Comparison of ENCODE assay signal across 14 cellular contexts in the genomic region with DNA sequence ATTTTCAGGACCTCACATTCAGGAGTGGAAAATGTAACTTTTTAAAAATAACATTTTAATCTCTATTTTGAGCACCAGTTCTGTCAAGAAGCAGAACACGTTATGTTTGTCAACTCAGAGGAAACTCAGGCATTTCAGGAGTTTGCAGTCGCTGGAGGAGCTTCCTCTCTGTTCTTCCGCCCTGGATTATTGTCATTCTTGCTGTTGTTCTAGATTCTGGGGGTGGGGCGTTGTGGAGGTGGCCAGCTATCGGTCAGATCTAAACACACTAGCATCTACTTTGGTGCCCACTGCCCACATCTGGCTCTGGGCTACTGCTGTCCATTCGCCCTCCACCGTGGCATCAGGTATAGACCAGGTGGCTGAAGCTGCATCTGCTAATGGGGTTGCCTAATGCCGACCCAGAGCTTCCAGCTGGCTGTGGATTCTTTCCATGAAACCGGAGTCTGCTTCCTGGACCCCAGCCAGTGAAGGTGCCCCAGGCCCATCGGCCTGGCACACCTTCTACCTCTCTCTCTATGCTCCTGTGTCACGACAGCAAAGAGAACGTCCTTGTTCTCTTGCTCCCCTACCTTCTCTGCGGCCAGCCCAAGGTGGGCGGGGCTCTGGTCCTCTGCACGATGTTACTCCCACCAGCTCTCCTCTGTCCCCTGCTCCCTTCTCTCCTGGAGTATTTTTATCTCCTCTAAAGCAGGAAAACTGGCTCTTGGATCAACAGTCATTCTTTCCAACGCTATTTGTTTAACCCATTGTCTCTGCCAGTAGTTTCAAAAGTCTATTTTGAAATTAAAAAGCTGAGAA. TPM values are rescaled to one million over a fixed set of nuclear protein-coding genes. Genes with fewer than 3 reads are reported as not detected.
DNase-seq lines count a peak whose midpoint lies in the region; ATAC-seq, FAIRE-seq and TF ChIP-seq lines count a peak whose summit lies in the region.
"Had no signal": no experiment of that assay in that cellular context is flagged by ENCODE, and none has a peak within 500 bp of the region (broad histone marks: within the 10 kb centered on the region; RNA-seq: fewer than 3 reads in every experiment).

No MANE protein-coding gene starts in this region.

- dilution Hi-C loops in endothelial cell of umbilical vein (cut with MboI; ENCODE audit: extremely low pct_ligation_motif_present, low sequenced_read_pairs), result no loop called here

- H3K4me1 Mint-ChIP-seq in mesothelial cell of epicardium, result peaks cover 21% of the 10 kb centered on the region

- no peaks in the 10 kb centered on the region for H3K36me3 ChIP-seq in heart right ventricle
- H3K36me3 ChIP-seq in right atrium auricular region, result no peaks in the 10 kb centered on the region
- no peaks in the 10 kb centered on the region for H3K36me3 ChIP-seq in endothelial cell of umbilical vein (ENCODE audit: control insufficient read depth in 2 of 2, extremely low read depth in 1 of 2, insufficient read depth in 2 of 2, low read length in 2 of 2)
- no peaks in the 10 kb centered on the region for H3K36me3 ChIP-seq in upper lobe of right lung
- no peaks in the 10 kb centered on the region for H3K36me3 ChIP-seq in BE2C
- H3K36me3 ChIP-seq: MG63 had no signal

- H3K4me1 ChIP-seq in heart right ventricle, result peaks cover 0 to 17% (median 4%) of the 10 kb centered on the region in 9 donors
- no peaks in the 10 kb centered on the region for H3K4me1 ChIP-seq in right atrium auricular region
- H3K4me1 ChIP-seq in endothelial cell of umbilical vein (ENCODE audit: control insufficient read depth, extremely low read depth, insufficient read depth, low read length), result peaks cover 7% of the 10 kb centered on the region
- no peaks in the 10 kb centered on the region for H3K4me1 ChIP-seq in upper lobe of right lung
- no peaks in the 10 kb centered on the region for H3K4me1 ChIP-seq in BE2C

- no peak overlapping the region for H3K9ac ChIP-seq in endothelial cell of umbilical vein (replicated peaks; ENCODE audit: extremely low read depth, insufficient read depth, low read length)
- H3K9ac ChIP-seq: SK-N-SH had no signal

- no peaks in the 10 kb centered on the region for H3K36me3 Mint-ChIP-seq in mesothelial cell of epicardium

- no peaks in the 10 kb centered on the region for H4K20me1 ChIP-seq in endothelial cell of umbilical vein (replicated peaks; ENCODE audit: control insufficient read depth, extremely low read depth, insufficient read depth, low read length)

- peak overlapping the region in 7 of 10 donors; percentile 2 to 44 (median 34) for H3K4me3 ChIP-seq in heart right ventricle
- peak overlapping the region in 1 of 2 donors; percentile 24 for H3K4me3 ChIP-seq in right atrium auricular region
- H3K4me3 ChIP-seq in endothelial cell of umbilical vein (replicated peaks in 1 of 3; ENCODE audit: insufficient read depth in 1 of 3, low read depth in 1 of 3, low read length in 3 of 3), result no peak overlapping the region
- no peak overlapping the region for H3K4me3 ChIP-seq in upper lobe of right lung
- no peak overlapping the region for H3K4me3 ChIP-seq in BE2C (ENCODE audit: low read depth, low read length)
- H3K4me3 ChIP-seq: MG63 had no signal

- intact Hi-C loops in heart right ventricle (cut with DNase I) (no loop called here), endothelial cell of umbilical vein (cut with micrococcal nuclease) (no loop called here), upper lobe of right lung (cut with DNase I) (no loop called here), posterior vena cava (cut with DNase I) (no loop called here)

- no TSS peak for BruUV-seq in endothelial cell of umbilical vein (replicated peaks; lab: Mats Ljungman, UMichigan)

- POLR2A ChIA-PET in endothelial cell of umbilical vein (lab: Charles Lee), result no interaction called here

- H3K9me3 ChIP-seq in heart right ventricle (no peaks in the 10 kb centered on the region), right atrium auricular region (no peaks in the 10 kb centered on the region), endothelial cell of umbilical vein (replicated peaks; ENCODE audit: control insufficient read depth, insufficient read depth, low read length) (no peaks in the 10 kb centered on the region), upper lobe of right lung (no peaks in the 10 kb centered on the region), BE2C (no peaks in the 10 kb centered on the region)
- H3K9me3 ChIP-seq: MG63, SK-N-SH had no signal

- no peak overlapping the region for H3K27ac Mint-ChIP-seq in mesothelial cell of epicardium

- H3K27ac ChIP-seq in heart right ventricle (peak overlapping the region in 2 of 10 donors; percentile 3 to 18), right atrium auricular region (no peak overlapping the region), endothelial cell of umbilical vein (ENCODE audit: insufficient read depth, low read depth, low read length) (no peak overlapping the region), upper lobe of right lung (no peak overlapping the region)

- H2AFZ ChIP-seq in endothelial cell of umbilical vein (ENCODE audit: low read depth, low read length), result peak overlapping the region; percentile 89

- H3K9me3 Mint-ChIP-seq in mesothelial cell of epicardium, result no peaks in the 10 kb centered on the region

- H3K9me1 ChIP-seq in endothelial cell of umbilical vein (replicated peaks; ENCODE audit: control insufficient read depth, extremely low read depth, insufficient read depth, low read length), result no peaks in the 10 kb centered on the region

- TF ChIP-seq CTCF in heart right ventricle (IDR thresholded peaks at IDR 0.05) (no peak), right atrium auricular region (IDR thresholded peaks at IDR 0.05) (no peak), endothelial cell of umbilical vein (IDR thresholded peaks at IDR 0.05; ENCODE audit: extremely low read depth in 1 of 2, insufficient read depth in 1 of 2, low read depth in 1 of 2, low read length in 2 of 2) (no peak), mesothelial cell of epicardium (IDR thresholded peaks at IDR 0.05; ENCODE audit: unreplicated experiment) (no peak), upper lobe of right lung (IDR thresholded peaks at IDR 0.05) (no peak), BE2C (IDR thresholded peaks at IDR 0.05; ENCODE audit: low read depth, low read length) (no peak)

- H3K4me2 ChIP-seq in endothelial cell of umbilical vein (ENCODE audit: insufficient read depth, low read length), result peak overlapping the region; percentile 18
- H3K4me2 ChIP-seq: SK-N-SH had no signal

- ATAC-seq in heart right ventricle (peak in 3 of 8 donors; percentile 28 to 74 (median 62)), upper lobe of right lung (peak; percentile 37), HG03457 (IDR thresholded peaks at IDR 0.05; ENCODE audit: unreplicated experiment) (no peak)

- TF ChIP-seq POLR2A in endothelial cell of umbilical vein (IDR thresholded peaks at IDR 0.05; ENCODE audit: low read depth, low read length), result no peak

- no peaks in the 10 kb centered on the region for H3K27me3 ChIP-seq in heart right ventricle
- H3K27me3 ChIP-seq in right atrium auricular region, result no peaks in the 10 kb centered on the region
- peaks cover 0 to 1% of the 10 kb centered on the region in 2 experiments for H3K27me3 ChIP-seq in endothelial cell of umbilical vein (ENCODE audit: control insufficient read depth in 2 of 2, insufficient read depth in 2 of 2, low read length in 2 of 2)
- no peaks in the 10 kb centered on the region for H3K27me3 ChIP-seq in upper lobe of right lung
- no peaks in the 10 kb centered on the region for H3K27me3 ChIP-seq in BE2C
- H3K27me3 ChIP-seq: MG63 had no signal

- 32 to 39% methylated on average over 16 of the region's 16 CpGs for WGBS in heart right ventricle, 2 donors

- no peak for FAIRE-seq in endothelial cell of umbilical vein (lab: Jason Lieb, UNC)

- no peaks in the 10 kb centered on the region for H3K79me2 ChIP-seq in endothelial cell of umbilical vein (ENCODE audit: control insufficient read depth, insufficient read depth, low read length)

- DNase-seq in heart right ventricle (peak in 1 of 2 donors; percentile 12), right atrium auricular region (ENCODE audit: low spot score) (no peak), endothelial cell of umbilical vein (ENCODE audit: low read depth, low spot score) (peak; percentile 29), mesothelial cell of epicardium (ENCODE audit: low spot score in 2 of 2, unreplicated experiment in 2 of 2) (no peak), upper lobe of right lung (no peak), posterior vena cava (ENCODE audit: low spot score) (no peak), BE2C (no peak)
- DNase-seq: activated CD4-positive, CD25-positive, alpha-beta regulatory T cell; amniotic stem cell; head of caudate nucleus; MG63; NCI-H526 treated with DMSO at 0.1 percent for 48 hours; SK-N-SH had no signal

- no peaks in the 10 kb centered on the region for H3K27me3 Mint-ChIP-seq in mesothelial cell of epicardium (ENCODE audit: low read depth)

- peak overlapping the region; percentile 27 for H3K4me3 Mint-ChIP-seq in mesothelial cell of epicardium

- CTCF ChIA-PET in endothelial cell of umbilical vein (lab: Charles Lee), result interaction anchor here (1.2 to 2.2 kb wide), 3 partner anchors 15 to 343 kb away, joined by 4 to 10 read pairs (median 5); no protein-coding TSS in a partner anchor

RNA-seq across cellular contexts. Expression of gene DGKH, which starts 36.6 kb away (rescaled TPM):
- total RNA-seq in heart right ventricle, result 10 to 100 TPM in 1 of 10 donors, 1 to 10 TPM in 9; 4.7 to 11.0 (median 8.1) TPM
- polyA plus RNA-seq in heart right ventricle, result 1 to 10 TPM; 1.2 to 2.7 TPM
- 1 to 10 TPM; 4.1 to 6.6 TPM for total RNA-seq in right atrium auricular region
- 30.1 and 32.9 TPM in 2 replicates for total RNA-seq in endothelial cell of umbilical vein
- 4.1 and 4.4 TPM in 2 replicates for polyA plus RNA-seq in endothelial cell of umbilical vein
- 4.0 TPM in 2 replicates for polyA plus RNA-seq in endothelial cell of umbilical vein (2011; cell fraction: cytosol; rRNA removed)
- 19.8 and 21.5 TPM in 2 replicates for polyA plus RNA-seq in endothelial cell of umbilical vein (2011; cell fraction: nucleus; rRNA removed)
- polyA plus RNA-seq in endothelial cell of umbilical vein (2012), result 10.7 and 13.6 TPM in 2 replicates
- polyA minus RNA-seq in endothelial cell of umbilical vein, result 39.7 and 40.1 TPM in 2 replicates
- polyA minus RNA-seq in endothelial cell of umbilical vein (2011; cell fraction: cytosol; rRNA and poly(A)+ RNA removed), result 5.7 TPM
- 58.5 and 80.1 TPM in 2 replicates for polyA minus RNA-seq in endothelial cell of umbilical vein (2011; cell fraction: nucleus; rRNA and poly(A)+ RNA removed)
- 9.2 to 10.0 TPM (median 9.7 TPM) in 3 replicates for total RNA-seq in mesothelial cell of epicardium
- 21.3 TPM for total RNA-seq in upper lobe of right lung
- total RNA-seq in posterior vena cava, result 10 to 100 TPM; 15.0 to 29.4 TPM
- 0.56 TPM for polyA plus RNA-seq in BE2C (2012; ENCODE audit: insufficient read depth, insufficient read length, low read depth)

RNA-seq across cellular contexts. Expression of gene VWA8, which starts 50.9 kb away (rescaled TPM):
- 10 to 100 TPM; 36.1 to 71.6 (median 60.8) TPM for total RNA-seq in heart right ventricle
- 10 to 100 TPM in 1 of 2 donors, 1 to 10 TPM in 1; 7.5 to 19.9 TPM for polyA plus RNA-seq in heart right ventricle
- total RNA-seq in right atrium auricular region, result 10 to 100 TPM; 25.9 to 32.8 TPM
- total RNA-seq in endothelial cell of umbilical vein, result 11.3 and 12.7 TPM in 2 replicates
- polyA plus RNA-seq in endothelial cell of umbilical vein, result 1.8 and 2.9 TPM in 2 replicates
- 3.3 and 3.5 TPM in 2 replicates for polyA plus RNA-seq in endothelial cell of umbilical vein (2011; cell fraction: cytosol; rRNA removed)
- 7.8 and 10.6 TPM in 2 replicates for polyA plus RNA-seq in endothelial cell of umbilical vein (2011; cell fraction: nucleus; rRNA removed)
- polyA plus RNA-seq in endothelial cell of umbilical vein (2012), result 4.0 and 6.9 TPM in 2 replicates
- 11.7 and 12.5 TPM in 2 replicates for polyA minus RNA-seq in endothelial cell of umbilical vein
- polyA minus RNA-seq in endothelial cell of umbilical vein (2011; cell fraction: cytosol; rRNA and poly(A)+ RNA removed), result 9.5 TPM
- polyA minus RNA-seq in endothelial cell of umbilical vein (2011; cell fraction: nucleus; rRNA and poly(A)+ RNA removed), result 28.9 and 47.0 TPM in 2 replicates
- total RNA-seq in mesothelial cell of epicardium, result 19.5 to 20.8 TPM (median 20.0 TPM) in 3 replicates
- total RNA-seq in upper lobe of right lung, result 20.6 TPM
- total RNA-seq in posterior vena cava, result 10 to 100 TPM; 16.6 to 17.5 TPM
- 8.2 TPM for polyA plus RNA-seq in BE2C (2012; ENCODE audit: insufficient read depth, insufficient read length, low read depth)

Comparison
In these comparisons a context has a peak if more than half of its experiments do, and no peak if none do; other contexts are left out.
1. H3K4me3 ChIP-seq: peak in heart right ventricle (7 of 10); none in endothelial cell of umbilical vein (0 of 3), upper lobe of right lung (single experiment) and BE2C (single experiment).